In the genomic region with DNA sequence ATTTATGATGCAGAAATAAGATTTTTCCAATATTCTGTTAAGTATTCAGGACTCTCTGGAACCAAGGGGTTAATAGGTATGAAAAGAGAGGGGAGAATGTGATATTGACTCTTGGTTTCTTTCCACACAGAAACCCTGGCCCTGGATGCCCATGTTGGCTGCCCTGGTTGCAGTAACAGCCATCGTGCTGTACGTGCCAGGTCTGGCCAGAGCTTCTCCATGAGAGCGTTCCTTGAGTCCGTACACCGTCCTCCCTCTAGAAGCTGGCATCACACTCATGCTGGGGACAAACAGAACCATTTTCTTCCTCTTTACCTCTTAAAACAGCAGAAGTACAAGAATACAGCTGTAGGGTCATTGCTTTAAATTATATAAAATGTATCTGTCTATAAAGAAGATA, we compare ENCODE assay signal across 1 cellular context.
TF ChIP-seq lines count a peak whose summit lies in the region.

No MANE protein-coding gene starts in this region.

TF ChIP-seq in IMR-90, 13 proteins besides CTCF, POLR2A, EP300 and RAD21 (continued from another document):
- TF ChIP-seq, protein P1, sequence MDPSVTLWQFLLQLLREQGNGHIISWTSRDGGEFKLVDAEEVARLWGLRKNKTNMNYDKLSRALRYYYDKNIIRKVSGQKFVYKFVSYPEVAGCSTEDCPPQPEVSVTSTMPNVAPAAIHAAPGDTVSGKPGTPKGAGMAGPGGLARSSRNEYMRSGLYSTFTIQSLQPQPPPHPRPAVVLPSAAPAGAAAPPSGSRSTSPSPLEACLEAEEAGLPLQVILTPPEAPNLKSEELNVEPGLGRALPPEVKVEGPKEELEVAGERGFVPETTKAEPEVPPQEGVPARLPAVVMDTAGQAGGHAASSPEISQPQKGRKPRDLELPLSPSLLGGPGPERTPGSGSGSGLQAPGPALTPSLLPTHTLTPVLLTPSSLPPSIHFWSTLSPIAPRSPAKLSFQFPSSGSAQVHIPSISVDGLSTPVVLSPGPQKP (IDR thresholded peaks at IDR 0.05; ENCODE audit: borderline replicate concordance, low read depth, low read length), result no peak
- TF ChIP-seq BHLHE40 (IDR thresholded peaks at IDR 0.05; ENCODE audit: low read depth, low read length), result no peak
- no peak for TF ChIP-seq RCOR1 (IDR thresholded peaks at IDR 0.05; ENCODE audit: insufficient replicate concordance, low read length)
- TF ChIP-seq CHD1 (IDR thresholded peaks at IDR 0.05; ENCODE audit: low read depth, low read length), result no peak
- no peak for TF ChIP-seq USF2 (IDR thresholded peaks at IDR 0.05; ENCODE audit: low read depth, low read length)
- no peak for TF ChIP-seq CEBPB (IDR thresholded peaks at IDR 0.05; ENCODE audit: low read depth, low read length)
- no peak for TF ChIP-seq RFX5 (IDR thresholded peaks at IDR 0.05; ENCODE audit: low read depth, low read length)
- no peak for TF ChIP-seq FOS (IDR thresholded peaks at IDR 0.05; ENCODE audit: low read depth, low read length)
- TF ChIP-seq MAZ (IDR thresholded peaks at IDR 0.05; ENCODE audit: borderline replicate concordance, low read depth, low read length), result no peak
